23 cellular contexts compared by ENCODE assay signal in genomic region chr3:191549377-191549776, GRCh38.
"Had no signal": no experiment of that assay in that cellular context is flagged by ENCODE, and none has a peak within 500 bp of the region (broad histone marks: within the 10 kb centered on the region; RNA-seq: fewer than 3 reads in every experiment).

No MANE protein-coding gene starts in this region.

- H3K36me3 ChIP-seq: left lung, lower lobe of right lung, neural progenitor cell, pancreas, tibial artery, upper lobe of left lung, uterus had no signal

- ATAC-seq: foreskin keratinocyte; left lung; lower lobe of right lung; natural killer cell treated with Interleukin-12 subunit alpha and Interleukin-12 subunit beta and Interleukin-15 and Interleukin-18, amount 100 ng/mL, for 72 hours; pancreas; right cardiac atrium; stimulated activated memory B cell treated with anti-CD40 and anti-IgM and Interleukin-4, amounts not matched to agents 10 μg/mL and 1 μg/mL and 100 μg/mL, for 72 hours had no signal

- H3K9ac ChIP-seq: neural progenitor cell had no signal

- H3K4me2 ChIP-seq: neural progenitor cell had no signal

- H3K4me3 ChIP-seq: left lung, lower lobe of right lung, neural progenitor cell, pancreas, tibial artery, upper lobe of left lung, uterus had no signal

- H3K27me3 ChIP-seq: foreskin keratinocyte, left lung, neural progenitor cell, pancreas, tibial artery, upper lobe of left lung, uterus had no signal

- H3K9me3 ChIP-seq: lower lobe of right lung, pancreas, tibial artery, upper lobe of left lung, uterus had no signal

- DNase-seq: effector CD4-positive, alpha-beta T cell; endodermal cell; erythroblast; foreskin keratinocyte; immature natural killer cell; left lung; lower lobe of right lung; mesenchymal stem cell; midbrain; occipital lobe; pancreas; right cardiac atrium; stimulated activated CD4-positive, alpha-beta T cell treated with anti-CD3 and anti-CD28 coated beads, Interleukin-15, amount 100 ng/mL, for 24 hours; stimulated activated CD4-positive, alpha-beta T cell treated with anti-CD3 and anti-CD28 coated beads, Interleukin-1b, Interleukin-23, amount 100 ng/mL, for 48 hours; stimulated activated CD4-positive, alpha-beta T cell treated with anti-CD3 and anti-CD28 coated beads, Interleukin-4, amount 100 ng/mL, for 24 hours; tibial artery; upper lobe of left lung; uterus had no signal

- H2AFZ ChIP-seq: neural progenitor cell had no signal

- FAIRE-seq: endothelial cell of umbilical vein, keratinocyte had no signal

- H3K4me1 ChIP-seq: foreskin keratinocyte, left lung, lower lobe of right lung, neural progenitor cell, pancreas, tibial artery, upper lobe of left lung, uterus had no signal

- H3K27ac ChIP-seq: foreskin keratinocyte, left lung, lower lobe of right lung, neural progenitor cell, pancreas, tibial artery, upper lobe of left lung, uterus had no signal
